Comparison of ENCODE assay signal across 10 cellular contexts in genomic region chr7:85021090-85021704, GRCh38.
DNase-seq lines count a peak whose midpoint lies in the region; ATAC-seq and TF ChIP-seq lines count a peak whose summit lies in the region.
"Had no signal": no experiment of that assay in that cellular context is flagged by ENCODE, and none has a peak within 500 bp of the region (broad histone marks: within the 10 kb centered on the region; RNA-seq: fewer than 3 reads in every experiment).

No MANE protein-coding gene starts in this region.

- no peak for ATAC-seq in GM21529 (IDR thresholded peaks at IDR 0.05; ENCODE audit: unreplicated experiment)

- H4K20me1 ChIP-seq in osteoblast (ENCODE audit: insufficient read depth, low read length), result no peaks in the 10 kb centered on the region

- H3K27ac Mint-ChIP-seq in activated CD4-positive, alpha-beta memory T cell treated with anti-CD3 and anti-CD28 coated beads, Interleukin-2, amount 10 ng/mL, durations not matched to agents 7 days and 5 days, result no peak overlapping the region

- no peaks in the 10 kb centered on the region for H3K36me3 Mint-ChIP-seq in activated CD4-positive, alpha-beta memory T cell treated with anti-CD3 and anti-CD28 coated beads, Interleukin-2, amount 10 ng/mL, durations not matched to agents 7 days and 5 days (ENCODE audit: low read depth)

- no peaks in the 10 kb centered on the region for H3K27me3 Mint-ChIP-seq in activated CD4-positive, alpha-beta memory T cell treated with anti-CD3 and anti-CD28 coated beads, Interleukin-2, amount 10 ng/mL, durations not matched to agents 7 days and 5 days

- POLR2A ChIA-PET in activated CD4-positive, alpha-beta memory T cell treated with anti-CD3 and anti-CD28 coated beads, Interleukin-2, amount 10 ng/mL, durations not matched to agents 7 days and 5 days (lab: Charles Lee), result no interaction called here

- H3K4me2 ChIP-seq in osteoblast (ENCODE audit: insufficient read depth, low read length), result no peak overlapping the region

- H3K9me3 Mint-ChIP-seq in activated CD4-positive, alpha-beta memory T cell treated with anti-CD3 and anti-CD28 coated beads, Interleukin-2, amount 10 ng/mL, durations not matched to agents 7 days and 5 days, result no peaks in the 10 kb centered on the region

- H3K4me3 Mint-ChIP-seq in activated CD4-positive, alpha-beta memory T cell treated with anti-CD3 and anti-CD28 coated beads, Interleukin-2, amount 10 ng/mL, durations not matched to agents 7 days and 5 days, result no peak overlapping the region

- no peaks in the 10 kb centered on the region for H3K9me3 ChIP-seq in osteoblast (ENCODE audit: low read depth, low read length)
- H3K9me3 ChIP-seq: SJSA1 had no signal

- no peaks in the 10 kb centered on the region for H3K4me1 ChIP-seq in osteoblast (ENCODE audit: insufficient read depth, low read length)

- DNase-seq in EL (peak; percentile 12), NAMALWA (ENCODE audit: low spot score) (peak; percentile 54), dedifferentiated amniotic fluid mesenchymal stem cell (ENCODE audit: extremely low spot score) (peak; percentile 23), osteoblast (ENCODE audit: insufficient read length, low spot score, missing footprints) (no peak), NCI-H146 (lab: John Stamatoyannopoulos, UW) (no peak)
- DNase-seq in activated CD4-positive, alpha-beta memory T cell treated with anti-CD3 and anti-CD28 coated beads, Interleukin-2, amount 10 ng/mL, durations not matched to agents 7 days and 5 days, result no peak
- no peak for DNase-seq in stimulated activated naive CD4-positive, alpha-beta T cell treated with Interleukin-2 at 50 U/mL for 16 hours (lab: John Stamatoyannopoulos, UW)
- DNase-seq: activated naive CD4-positive, alpha-beta T cell treated with anti-CD3 and anti-CD28 coated beads, Interleukin-2, amount 50 U/mL, for 16 hours had no signal

- H3K36me3 ChIP-seq in osteoblast (ENCODE audit: insufficient read depth, low read length), result no peaks in the 10 kb centered on the region
- H3K36me3 ChIP-seq: SJSA1 had no signal

- no peaks in the 10 kb centered on the region for H3K79me2 ChIP-seq in osteoblast (ENCODE audit: insufficient read depth, low read length)

- H3K27ac ChIP-seq in osteoblast (ENCODE audit: low read depth, low read length), result no peak overlapping the region
- H3K27ac ChIP-seq: SJSA1 had no signal

- H3K4me3 ChIP-seq in osteoblast (ENCODE audit: insufficient read depth, low read length), result no peak overlapping the region
- H3K4me3 ChIP-seq: SJSA1 had no signal

- no peak overlapping the region for H2AFZ ChIP-seq in osteoblast (ENCODE audit: low read length)

- no peaks in the 10 kb centered on the region for H3K4me1 Mint-ChIP-seq in activated CD4-positive, alpha-beta memory T cell treated with anti-CD3 and anti-CD28 coated beads, Interleukin-2, amount 10 ng/mL, durations not matched to agents 7 days and 5 days

- peak; percentile 64 for TF ChIP-seq CTCF in osteoblast (IDR thresholded peaks at IDR 0.05; ENCODE audit: extremely low read depth, low read depth, low read length)

- CTCF ChIA-PET in activated CD4-positive, alpha-beta memory T cell treated with anti-CD3 and anti-CD28 coated beads, Interleukin-2, amount 10 ng/mL, durations not matched to agents 7 days and 5 days (lab: Charles Lee), result interaction anchor here (2.3 kb wide), 1 partner anchor 1085 kb away, joined by 5 read pairs; no protein-coding TSS in a partner anchor

- H3K27me3 ChIP-seq in osteoblast (ENCODE audit: insufficient read depth, low read length), result no peaks in the 10 kb centered on the region
- H3K27me3 ChIP-seq: SJSA1 had no signal

Comparison
In these comparisons a context has a peak if more than half of its experiments do, and no peak if none do; other contexts are left out.
1. DNase-seq: peak in EL (single experiment), NAMALWA (single experiment) and dedifferentiated amniotic fluid mesenchymal stem cell (single experiment); none in osteoblast (single experiment), NCI-H146 (single experiment), activated CD4-positive, alpha-beta memory T cell treated with anti-CD3 and anti-CD28 coated beads, Interleukin-2, amount 10 ng/mL, durations not matched to agents 7 days and 5 days (single experiment) and stimulated activated naive CD4-positive, alpha-beta T cell treated with Interleukin-2 at 50 U/mL for 16 hours (single experiment).